In the genomic region with DNA sequence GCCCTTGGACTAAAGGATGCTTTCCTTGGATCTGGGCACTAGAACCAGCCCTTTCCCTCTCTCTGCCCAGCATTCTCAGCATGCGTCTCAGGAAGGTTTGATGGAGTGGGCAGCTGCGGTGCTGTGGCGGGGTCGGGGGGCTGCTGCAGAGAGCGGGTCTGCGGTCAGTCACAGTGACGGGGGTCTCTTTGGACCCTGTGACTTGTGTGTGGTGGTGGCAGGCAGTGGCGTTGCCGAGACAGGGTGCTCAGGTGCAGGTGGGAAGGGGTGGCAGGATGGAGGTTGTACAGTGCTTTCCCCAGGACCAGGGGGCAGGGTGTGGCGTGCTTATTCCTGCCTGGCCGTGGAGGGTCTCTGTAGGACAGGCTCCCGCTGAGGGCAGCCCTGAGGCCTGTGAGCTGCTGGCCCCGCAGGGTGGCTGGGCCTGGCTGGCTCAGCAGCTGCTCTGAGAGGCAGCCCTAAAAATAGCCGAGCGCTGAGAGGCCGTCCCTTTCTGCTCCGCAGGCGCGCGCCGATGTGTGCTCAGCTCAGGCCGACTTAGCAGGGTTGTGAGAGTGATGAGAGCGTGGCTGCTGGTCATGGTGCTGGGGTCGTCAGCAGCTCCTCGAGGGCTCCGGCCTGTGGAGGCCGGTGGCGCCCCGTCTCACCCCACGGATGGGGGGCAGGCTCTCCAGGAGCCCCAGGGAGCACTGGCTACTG, we compare ENCODE assay signal across 17 cellular contexts. TPM values are rescaled to one million over a fixed set of nuclear protein-coding genes. Genes with fewer than 3 reads are reported as not detected.
DNase-seq lines count a peak whose midpoint lies in the region; ATAC-seq and TF ChIP-seq lines count a peak whose summit lies in the region.
"Had no signal": no experiment of that assay in that cellular context is flagged by ENCODE, and none has a peak within 500 bp of the region (broad histone marks: within the 10 kb centered on the region; RNA-seq: fewer than 3 reads in every experiment).

No MANE protein-coding gene starts in this region.

- peaks cover 22% of the 10 kb centered on the region for H3K4me1 ChIP-seq in right cardiac atrium (ENCODE audit: control insufficient read depth, insufficient read depth, low read length)
- peaks cover 62 to 67% (median 66%) of the 10 kb centered on the region in 3 donors for H3K4me1 ChIP-seq in skeletal muscle tissue (ENCODE audit: control insufficient read depth in 3 of 3, insufficient read depth in 3 of 3, low read length in 3 of 3)
- H3K4me1 ChIP-seq: foreskin keratinocyte had no signal

- H3K9me3 ChIP-seq in right cardiac atrium (ENCODE audit: control insufficient read depth, low read length) (no peaks in the 10 kb centered on the region), skeletal muscle tissue (ENCODE audit: control insufficient read depth in 3 of 3, low read length in 3 of 3) (no peaks in the 10 kb centered on the region)
- H3K9me3 ChIP-seq: thoracic aorta had no signal

- H3K4me3 ChIP-seq in right cardiac atrium (ENCODE audit: low read length) (no peak overlapping the region), skeletal muscle tissue (ENCODE audit: low read length in 3 of 3) (peak overlapping the region; percentile 35 to 65 (median 62)), lower leg skin (ENCODE audit: low read depth, poor library complexity, severe bottlenecking) (no peak overlapping the region)
- H3K4me3 ChIP-seq: GM23248, PC-9, thoracic aorta had no signal

- 63% methylated on average over 30 of the region's 30 CpGs for WGBS in right cardiac atrium
- 80 to 87% methylated on average over 25 to 30 of the region's 30 CpGs for WGBS in lower leg skin, 2 donors

- DNase-seq in NCI-H1417 (lab: John Stamatoyannopoulos, UW): peak in 2 of 3 experiments; percentile 41 to 44
- DNase-seq in NCI-H1417 treated with DMSO at 0.1 percent for 48 hours (lab: John Stamatoyannopoulos, UW): no peak
- peak; percentile 79 for DNase-seq in cerebellar cortex (ENCODE audit: low spot score)
- DNase-seq in right cardiac atrium: peak in 2 of 3 donors; percentile 81 to 84
- no peak for DNase-seq in lower leg skin (ENCODE audit: low spot score in 2 of 2)
- no peak for DNase-seq in stimulated activated CD4-positive, alpha-beta T cell treated with anti-CD3 and anti-CD28 coated beads, Interleukin-4, amount 100 ng/mL, for 1 hour
- DNase-seq: activated CD4-positive, alpha-beta T cell treated with anti-CD3 and anti-CD28 coated beads, Interleukin-2, amount 10 ng/mL, durations not matched to agents 24 days and 14 days; effector memory CD4-positive, alpha-beta T cell; foreskin keratinocyte; GM23248; naive B cell; NCI-H226; PC-9 had no signal

- peak overlapping the region; percentile 74 to 89 (median 83) for H3K9ac ChIP-seq in skeletal muscle tissue (ENCODE audit: low read depth in 1 of 3, low read length in 3 of 3)
- H3K9ac ChIP-seq: GM23248 had no signal

- H3K27ac ChIP-seq in right cardiac atrium (ENCODE audit: low read length): peak overlapping the region; percentile 44
- H3K27ac ChIP-seq in skeletal muscle tissue (ENCODE audit: low read depth, low read length): peak overlapping the region; percentile 87
- H3K27ac ChIP-seq: 22Rv1, foreskin keratinocyte, GM23248, PC-9, thoracic aorta had no signal

- ATAC-seq in right cardiac atrium: peak; percentile 73 to 80
- no peak for ATAC-seq in GM21576 (IDR thresholded peaks at IDR 0.05; ENCODE audit: unreplicated experiment)
- ATAC-seq: foreskin keratinocyte had no signal

- intact Hi-C loops in right cardiac atrium (cut with DNase I) (no loop called here), lower leg skin (cut with DNase I; ENCODE audit: low total_unique reads) (no loop called here)

- H3K27me3 ChIP-seq in right cardiac atrium (ENCODE audit: control insufficient read depth, insufficient read depth): no peaks in the 10 kb centered on the region
- no peaks in the 10 kb centered on the region for H3K27me3 ChIP-seq in skeletal muscle tissue (ENCODE audit: control insufficient read depth in 3 of 3, insufficient read depth in 3 of 3, low read length in 3 of 3)
- H3K27me3 ChIP-seq: foreskin keratinocyte had no signal

- H3K36me3 ChIP-seq in skeletal muscle tissue (ENCODE audit: control insufficient read depth in 3 of 3, insufficient read depth in 3 of 3, low read length in 3 of 3): peaks cover 0 to 2% (median 0%) of the 10 kb centered on the region in 3 donors
- H3K36me3 ChIP-seq: thoracic aorta had no signal

- TF ChIP-seq CTCF in lower leg skin (IDR thresholded peaks at IDR 0.05): no peak

- no peak for TF ChIP-seq POLR2A in lower leg skin (IDR thresholded peaks at IDR 0.05)

RNA-seq across cellular contexts. Expression of a gene that starts 9.7 kb away (rescaled TPM):
- total RNA-seq in right cardiac atrium: 10 to 100 TPM; 50.6 to 67.0 (median 64.4) TPM
- 63.0 TPM for polyA plus RNA-seq in right cardiac atrium
- total RNA-seq in skeletal muscle tissue: 60.0 TPM
- total RNA-seq in lower leg skin: 10 to 100 TPM; 25.9 to 75.1 (median 54.3) TPM

RNA-seq across cellular contexts. Expression of a gene that starts 23.4 kb away (rescaled TPM):
- 10 to 100 TPM; 18.1 to 21.1 (median 18.4) TPM for total RNA-seq in right cardiac atrium
- 17.9 TPM for polyA plus RNA-seq in right cardiac atrium
- 38.1 TPM for total RNA-seq in skeletal muscle tissue
- total RNA-seq in lower leg skin: 10 to 100 TPM; 32.7 to 74.5 (median 43.0) TPM

Comparison
In these comparisons a context has a peak if more than half of its experiments do, and no peak if none do; other contexts are left out.
1. DNase-seq: peak in NCI-H1417 (2 of 3), cerebellar cortex (single experiment) and right cardiac atrium (2 of 3); none in NCI-H1417 treated with DMSO at 0.1 percent for 48 hours (single experiment), lower leg skin (0 of 2) and stimulated activated CD4-positive, alpha-beta T cell treated with anti-CD3 and anti-CD28 coated beads, Interleukin-4, amount 100 ng/mL, for 1 hour (single experiment).
2. H3K4me3 ChIP-seq: peak in skeletal muscle tissue (3 of 3); none in right cardiac atrium (single experiment) and lower leg skin (single experiment).